In the genomic region with DNA sequence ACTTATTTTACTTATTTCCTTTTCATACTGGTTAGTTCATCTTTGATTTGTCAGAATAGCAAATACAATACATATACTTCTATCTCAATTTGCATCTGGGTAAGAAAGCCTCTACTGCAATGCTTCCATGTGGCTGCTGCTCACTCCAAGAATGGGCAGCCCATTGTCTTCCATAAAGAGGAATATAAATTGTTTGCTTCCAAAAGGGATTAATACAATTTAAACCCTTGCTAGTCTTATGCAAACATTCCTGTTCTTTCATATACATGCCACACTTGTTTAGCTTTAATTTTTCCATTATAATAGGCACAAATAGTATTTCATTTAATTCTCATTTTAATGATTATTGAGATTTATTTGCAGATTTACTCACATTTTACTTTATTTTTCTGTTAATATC, we compare ENCODE assay signal across 1 cellular context.
TF ChIP-seq lines count a peak whose summit lies in the region.

No MANE protein-coding gene starts in this region.

TF ChIP-seq in H1, 55 proteins besides CTCF, POLR2A, EP300 and RAD21:
- TF ChIP-seq MAFK (IDR thresholded peaks at IDR 0.05; ENCODE audit: low read depth, low read length) (no peak), RXRA (IDR thresholded peaks at IDR 0.05; ENCODE audit: insufficient read depth, low read depth, low read length) (no peak), ASH2L (IDR thresholded peaks at IDR 0.05; ENCODE audit: low read length) (no peak)
- TF ChIP-seq, protein P1, sequence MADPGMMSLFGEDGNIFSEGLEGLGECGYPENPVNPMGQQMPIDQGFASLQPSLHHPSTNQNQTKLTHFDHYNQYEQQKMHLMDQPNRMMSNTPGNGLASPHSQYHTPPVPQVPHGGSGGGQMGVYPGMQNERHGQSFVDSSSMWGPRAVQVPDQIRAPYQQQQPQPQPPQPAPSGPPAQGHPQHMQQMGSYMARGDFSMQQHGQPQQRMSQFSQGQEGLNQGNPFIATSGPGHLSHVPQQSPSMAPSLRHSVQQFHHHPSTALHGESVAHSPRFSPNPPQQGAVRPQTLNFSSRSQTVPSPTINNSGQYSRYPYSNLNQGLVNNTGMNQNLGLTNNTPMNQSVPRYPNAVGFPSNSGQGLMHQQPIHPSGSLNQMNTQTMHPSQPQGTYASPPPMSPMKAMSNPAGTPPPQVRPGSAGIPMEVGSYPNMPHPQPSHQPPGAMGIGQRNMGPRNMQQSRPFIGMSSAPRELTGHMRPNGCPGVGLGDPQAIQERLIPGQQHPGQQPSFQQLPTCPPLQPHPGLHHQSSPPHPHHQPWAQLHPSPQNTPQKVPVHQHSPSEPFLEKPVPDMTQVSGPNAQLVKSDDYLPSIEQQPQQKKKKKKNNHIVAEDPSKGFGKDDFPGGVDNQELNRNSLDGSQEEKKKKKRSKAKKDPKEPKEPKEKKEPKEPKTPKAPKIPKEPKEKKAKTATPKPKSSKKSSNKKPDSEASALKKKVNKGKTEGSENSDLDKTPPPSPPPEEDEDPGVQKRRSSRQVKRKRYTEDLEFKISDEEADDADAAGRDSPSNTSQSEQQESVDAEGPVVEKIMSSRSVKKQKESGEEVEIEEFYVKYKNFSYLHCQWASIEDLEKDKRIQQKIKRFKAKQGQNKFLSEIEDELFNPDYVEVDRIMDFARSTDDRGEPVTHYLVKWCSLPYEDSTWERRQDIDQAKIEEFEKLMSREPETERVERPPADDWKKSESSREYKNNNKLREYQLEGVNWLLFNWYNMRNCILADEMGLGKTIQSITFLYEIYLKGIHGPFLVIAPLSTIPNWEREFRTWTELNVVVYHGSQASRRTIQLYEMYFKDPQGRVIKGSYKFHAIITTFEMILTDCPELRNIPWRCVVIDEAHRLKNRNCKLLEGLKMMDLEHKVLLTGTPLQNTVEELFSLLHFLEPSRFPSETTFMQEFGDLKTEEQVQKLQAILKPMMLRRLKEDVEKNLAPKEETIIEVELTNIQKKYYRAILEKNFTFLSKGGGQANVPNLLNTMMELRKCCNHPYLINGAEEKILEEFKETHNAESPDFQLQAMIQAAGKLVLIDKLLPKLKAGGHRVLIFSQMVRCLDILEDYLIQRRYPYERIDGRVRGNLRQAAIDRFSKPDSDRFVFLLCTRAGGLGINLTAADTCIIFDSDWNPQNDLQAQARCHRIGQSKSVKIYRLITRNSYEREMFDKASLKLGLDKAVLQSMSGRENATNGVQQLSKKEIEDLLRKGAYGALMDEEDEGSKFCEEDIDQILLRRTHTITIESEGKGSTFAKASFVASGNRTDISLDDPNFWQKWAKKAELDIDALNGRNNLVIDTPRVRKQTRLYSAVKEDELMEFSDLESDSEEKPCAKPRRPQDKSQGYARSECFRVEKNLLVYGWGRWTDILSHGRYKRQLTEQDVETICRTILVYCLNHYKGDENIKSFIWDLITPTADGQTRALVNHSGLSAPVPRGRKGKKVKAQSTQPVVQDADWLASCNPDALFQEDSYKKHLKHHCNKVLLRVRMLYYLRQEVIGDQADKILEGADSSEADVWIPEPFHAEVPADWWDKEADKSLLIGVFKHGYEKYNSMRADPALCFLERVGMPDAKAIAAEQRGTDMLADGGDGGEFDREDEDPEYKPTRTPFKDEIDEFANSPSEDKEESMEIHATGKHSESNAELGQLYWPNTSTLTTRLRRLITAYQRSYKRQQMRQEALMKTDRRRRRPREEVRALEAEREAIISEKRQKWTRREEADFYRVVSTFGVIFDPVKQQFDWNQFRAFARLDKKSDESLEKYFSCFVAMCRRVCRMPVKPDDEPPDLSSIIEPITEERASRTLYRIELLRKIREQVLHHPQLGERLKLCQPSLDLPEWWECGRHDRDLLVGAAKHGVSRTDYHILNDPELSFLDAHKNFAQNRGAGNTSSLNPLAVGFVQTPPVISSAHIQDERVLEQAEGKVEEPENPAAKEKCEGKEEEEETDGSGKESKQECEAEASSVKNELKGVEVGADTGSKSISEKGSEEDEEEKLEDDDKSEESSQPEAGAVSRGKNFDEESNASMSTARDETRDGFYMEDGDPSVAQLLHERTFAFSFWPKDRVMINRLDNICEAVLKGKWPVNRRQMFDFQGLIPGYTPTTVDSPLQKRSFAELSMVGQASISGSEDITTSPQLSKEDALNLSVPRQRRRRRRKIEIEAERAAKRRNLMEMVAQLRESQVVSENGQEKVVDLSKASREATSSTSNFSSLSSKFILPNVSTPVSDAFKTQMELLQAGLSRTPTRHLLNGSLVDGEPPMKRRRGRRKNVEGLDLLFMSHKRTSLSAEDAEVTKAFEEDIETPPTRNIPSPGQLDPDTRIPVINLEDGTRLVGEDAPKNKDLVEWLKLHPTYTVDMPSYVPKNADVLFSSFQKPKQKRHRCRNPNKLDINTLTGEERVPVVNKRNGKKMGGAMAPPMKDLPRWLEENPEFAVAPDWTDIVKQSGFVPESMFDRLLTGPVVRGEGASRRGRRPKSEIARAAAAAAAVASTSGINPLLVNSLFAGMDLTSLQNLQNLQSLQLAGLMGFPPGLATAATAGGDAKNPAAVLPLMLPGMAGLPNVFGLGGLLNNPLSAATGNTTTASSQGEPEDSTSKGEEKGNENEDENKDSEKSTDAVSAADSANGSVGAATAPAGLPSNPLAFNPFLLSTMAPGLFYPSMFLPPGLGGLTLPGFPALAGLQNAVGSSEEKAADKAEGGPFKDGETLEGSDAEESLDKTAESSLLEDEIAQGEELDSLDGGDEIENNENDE (IDR thresholded peaks at IDR 0.05; ENCODE audit: insufficient replicate concordance, low read length), result peak; percentile 46
